1 cellular context compared by ENCODE assay signal in genomic region chr14:45252356-45253069, GRCh38.
TF ChIP-seq lines count a peak whose summit lies in the region.

No MANE protein-coding gene starts in this region.

TF ChIP-seq in HepG2, 621 proteins besides CTCF, POLR2A, EP300 and RAD21 (continued from another document):
- TF ChIP-seq, protein P1, sequence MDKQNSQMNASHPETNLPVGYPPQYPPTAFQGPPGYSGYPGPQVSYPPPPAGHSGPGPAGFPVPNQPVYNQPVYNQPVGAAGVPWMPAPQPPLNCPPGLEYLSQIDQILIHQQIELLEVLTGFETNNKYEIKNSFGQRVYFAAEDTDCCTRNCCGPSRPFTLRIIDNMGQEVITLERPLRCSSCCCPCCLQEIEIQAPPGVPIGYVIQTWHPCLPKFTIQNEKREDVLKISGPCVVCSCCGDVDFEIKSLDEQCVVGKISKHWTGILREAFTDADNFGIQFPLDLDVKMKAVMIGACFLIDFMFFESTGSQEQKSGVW (CRISPR knock-in tag; IDR thresholded peaks at IDR 0.05; ENCODE audit: borderline replicate concordance): 0 out of 2 replicates have a peak, but pooled peaks have one; percentile 7
- TF ChIP-seq ZNF609 (CRISPR knock-in tag; IDR thresholded peaks at IDR 0.05; ENCODE audit: borderline replicate concordance) (no peak), MBD4 (IDR thresholded peaks at IDR 0.05; ENCODE audit: borderline replicate concordance, low read length) (0 out of 2 replicates have a peak, but pooled peaks have one; percentile 14), MED8 (CRISPR knock-in tag; IDR thresholded peaks at IDR 0.05; ENCODE audit: insufficient replicate concordance) (no peak), ZKSCAN8 (CRISPR knock-in tag; IDR thresholded peaks at IDR 0.05; ENCODE audit: borderline replicate concordance) (no peak), RFX3 (CRISPR knock-in tag; IDR thresholded peaks at IDR 0.05) (no peak), SNAPC2 (CRISPR knock-in tag; IDR thresholded peaks at IDR 0.05) (no peak), POLR2AphosphoS2 (IDR thresholded peaks at IDR 0.05; ENCODE audit: low read depth, low read length) (no peak), ZFP36L1 (CRISPR knock-in tag; IDR thresholded peaks at IDR 0.05) (no peak), POLR2AphosphoS5 (IDR thresholded peaks at IDR 0.05; ENCODE audit: low read depth, low read length) (no peak), TBL1XR1 (IDR thresholded peaks at IDR 0.05; ENCODE audit: borderline replicate concordance, low read length, partially characterized antibody) (no peak), HOXA3 (CRISPR knock-in tag; IDR thresholded peaks at IDR 0.05) (no peak)
TF ChIP-seq in HepG2: peak in this region for 3.
